Comparison of ENCODE assay signal across 17 cellular contexts in the genomic region with DNA sequence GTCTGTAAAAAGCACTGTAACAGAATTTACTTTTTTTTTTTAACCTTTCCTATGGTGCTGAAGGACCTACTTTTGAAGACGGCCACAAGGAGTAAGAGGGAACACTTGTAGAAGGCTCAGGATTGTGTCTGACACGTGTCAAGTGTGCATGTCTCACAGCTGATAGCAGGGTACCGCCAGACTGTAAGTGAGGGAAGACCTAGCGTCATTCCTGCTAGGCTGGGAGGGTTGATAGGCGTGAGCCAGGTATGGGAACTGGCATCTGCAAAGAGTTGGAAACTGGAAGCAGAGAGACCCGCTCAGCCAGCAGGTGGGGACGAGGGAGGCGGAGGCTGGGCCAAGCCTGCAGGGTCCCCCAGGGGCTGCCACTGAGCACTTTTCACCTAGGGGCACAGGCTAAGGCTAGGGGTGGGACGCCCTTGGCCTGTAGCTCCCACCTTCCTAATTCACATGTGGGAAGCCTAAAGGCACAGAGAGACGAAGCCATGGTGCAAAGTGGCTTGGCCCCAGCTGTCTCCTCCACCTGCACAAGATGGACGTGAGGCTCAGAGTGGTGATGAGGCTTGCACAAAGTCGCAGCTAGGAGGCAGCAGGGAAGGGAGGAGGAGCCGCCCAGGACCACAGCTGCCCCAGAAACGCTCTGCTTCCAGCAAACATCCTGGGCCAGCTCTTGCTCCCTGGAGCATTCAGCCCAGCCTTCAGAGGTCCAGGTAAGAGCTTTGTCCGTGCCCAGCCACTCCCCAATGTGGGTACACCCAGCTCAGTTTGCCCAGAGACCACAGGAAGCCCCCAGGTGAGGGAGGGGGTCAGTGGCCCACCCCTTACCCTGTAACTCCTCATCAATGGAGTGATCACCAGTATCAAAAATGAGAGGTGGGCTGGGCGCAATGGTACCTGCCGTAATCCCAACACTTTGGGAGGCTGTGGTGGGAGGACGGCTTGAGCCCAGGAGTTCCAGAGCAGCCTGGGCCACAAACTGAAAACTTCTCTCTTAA. TPM values are rescaled to one million over a fixed set of nuclear protein-coding genes. Genes with fewer than 3 reads are reported as not detected.
A peak's percentile ranks its signal among the peaks of the same experiment; 100 is the strongest.
DNase-seq lines count a peak whose midpoint lies in the region; ATAC-seq, FAIRE-seq and TF ChIP-seq lines count a peak whose summit lies in the region.
"Had no signal": no experiment of that assay in that cellular context is flagged by ENCODE, and none has a peak within 500 bp of the region (broad histone marks: within the 10 kb centered on the region; RNA-seq: fewer than 3 reads in every experiment).

No MANE protein-coding gene starts in this region.

- H3K4me1 Mint-ChIP-seq in T-helper 17 cell (peaks cover 8% of the 10 kb centered on the region), osteocyte (ENCODE audit: unreplicated experiment) (peaks cover 83% of the 10 kb centered on the region)

- FAIRE-seq in G401.6 (lab: Jason Lieb, UNC), result peak; percentile 48
- FAIRE-seq: colon had no signal

- peak overlapping the region in 8 of 10 donors; percentile 16 to 83 (median 80) for H3K27ac ChIP-seq in heart right ventricle
- H3K27ac ChIP-seq: suprapubic skin had no signal

- ATAC-seq in T-helper 17 cell, result no peak
- no peak for ATAC-seq in heart right ventricle
- ATAC-seq: Panc1 had no signal

- 88 to 90% methylated on average over 18 of the region's 18 CpGs for WGBS in heart right ventricle, 2 donors

- H3K27me3 ChIP-seq in heart right ventricle, result no peaks in the 10 kb centered on the region
- H3K27me3 ChIP-seq: suprapubic skin had no signal

- H3K4me3 Mint-ChIP-seq in T-helper 17 cell, result peak overlapping the region; percentile 63
- no peak overlapping the region for H3K4me3 Mint-ChIP-seq in osteocyte (ENCODE audit: unreplicated experiment)
- H3K4me3 Mint-ChIP-seq: activated naive CD8-positive, alpha-beta T cell treated with anti-CD3 and anti-CD28 coated beads for 36 hours; CD14-positive monocyte had no signal

- H3K9me3 Mint-ChIP-seq in osteocyte (ENCODE audit: unreplicated experiment), result no peaks in the 10 kb centered on the region
- H3K9me3 Mint-ChIP-seq: activated naive CD8-positive, alpha-beta T cell treated with anti-CD3 and anti-CD28 coated beads for 36 hours; CD14-positive monocyte had no signal

- H3K9me3 ChIP-seq in T-helper 17 cell (ENCODE audit: control insufficient read depth, low read length, poor library complexity, severe bottlenecking) (no peaks in the 10 kb centered on the region), heart right ventricle (no peaks in the 10 kb centered on the region)
- H3K9me3 ChIP-seq: suprapubic skin had no signal

- H3K36me3 Mint-ChIP-seq in T-helper 17 cell (ENCODE audit: low read depth), result peaks cover under 1% of the 10 kb centered on the region
- no peaks in the 10 kb centered on the region for H3K36me3 Mint-ChIP-seq in osteocyte (ENCODE audit: unreplicated experiment)

- H3K36me3 ChIP-seq in heart right ventricle, result peaks cover 0 to 95% (median 0%) of the 10 kb centered on the region in 9 donors

- intact Hi-C loops in heart right ventricle (cut with DNase I), result no loop called here

- H3K4me1 ChIP-seq in heart right ventricle, result peaks cover 3 to 71% (median 38%) of the 10 kb centered on the region in 9 donors

- DNase-seq in T-helper 17 cell, result no peak
- DNase-seq in heart right ventricle, result no peak
- DNase-seq in osteocyte (ENCODE audit: extremely low spot score, unreplicated experiment), result no peak
- no peak for DNase-seq in SHP77 treated with DMSO at 0.1 percent for 48 hours (lab: John Stamatoyannopoulos, UW)
- DNase-seq in occipital lobe (lab: John Stamatoyannopoulos, UW), result no peak
- DNase-seq in SKM-1 treated with dmso at 0.1 percent for 144 hours (lab: John Stamatoyannopoulos, UW; ENCODE audit: unreplicated experiment), result no peak
- DNase-seq: activated naive CD8-positive, alpha-beta T cell treated with anti-CD3 and anti-CD28 coated beads for 36 hours; activated T-cell treated with anti-CD3 and anti-CD28 coated beads for 4 hours; NCI-H187 treated with DMSO at 0.1 percent for 48 hours; NCI-H526 treated with DMSO at 0.1 percent for 48 hours; posterior cingulate gyrus; T-helper 1 cell had no signal

- H3K4me3 ChIP-seq in heart right ventricle, result no peak overlapping the region
- H3K4me3 ChIP-seq: suprapubic skin had no signal

- TF ChIP-seq CTCF in heart right ventricle (IDR thresholded peaks at IDR 0.05), result peak in 2 of 9 donors; percentile 14 to 22
- peak; percentile 18 for TF ChIP-seq CTCF in osteocyte (IDR thresholded peaks at IDR 0.05)

- H3K27ac Mint-ChIP-seq in T-helper 17 cell, result peak overlapping the region; percentile 83
- peak overlapping the region; percentile 86 for H3K27ac Mint-ChIP-seq in osteocyte (ENCODE audit: unreplicated experiment)
- H3K27ac Mint-ChIP-seq: activated naive CD8-positive, alpha-beta T cell treated with anti-CD3 and anti-CD28 coated beads for 36 hours had no signal

- H3K27me3 Mint-ChIP-seq in T-helper 17 cell (no peaks in the 10 kb centered on the region), osteocyte (ENCODE audit: unreplicated experiment) (no peaks in the 10 kb centered on the region)
- H3K27me3 Mint-ChIP-seq: activated naive CD8-positive, alpha-beta T cell treated with anti-CD3 and anti-CD28 coated beads for 36 hours had no signal

RNA-seq across cellular contexts. Expression of a gene that starts 18.9 kb away (rescaled TPM):
- total RNA-seq in T-helper 17 cell (under 1 TPM; 0.55 to 0.57 TPM), heart right ventricle (10 to 100 TPM in 1 of 10 donors, 1 to 10 TPM in 9; 3.1 to 14.7 (median 5.8) TPM), osteocyte (62.7 and 63.1 TPM in 2 replicates), occipital lobe (2.5 TPM)
- 10 to 100 TPM in 1 of 2 donors, 1 to 10 TPM in 1; 7.7 to 27.9 TPM for polyA plus RNA-seq in heart right ventricle
- polyA plus RNA-seq: CD14-positive monocyte had no signal

RNA-seq across cellular contexts. Expression of a gene that starts 25.8 kb away (rescaled TPM):
- 100 to 1,000 TPM; 733 to 757 TPM for total RNA-seq in T-helper 17 cell
- 10 to 100 TPM in 5 of 10 donors, 1 to 10 TPM in 5; 6.5 to 21.8 (median 10.1) TPM for total RNA-seq in heart right ventricle
- 10 to 100 TPM; 11.9 to 17.0 TPM for polyA plus RNA-seq in heart right ventricle
- 35.5 and 40.1 TPM in 2 replicates for total RNA-seq in osteocyte
- total RNA-seq in occipital lobe, result 38.8 TPM

RNA-seq across cellular contexts. Expression of a gene that starts 35.1 kb away (rescaled TPM):
- total RNA-seq in T-helper 17 cell, result 10 to 100 TPM; 27.9 to 29.7 TPM
- 10 to 100 TPM; 51.4 to 76.7 (median 72.5) TPM for total RNA-seq in heart right ventricle
- polyA plus RNA-seq in heart right ventricle, result 10 to 100 TPM; 29.0 to 52.1 TPM
- 31.1 and 33.7 TPM in 2 replicates for total RNA-seq in osteocyte
- 32.1 TPM for total RNA-seq in occipital lobe

RNA-seq across cellular contexts. Expression of a gene that starts 39.4 kb away (rescaled TPM):
- total RNA-seq in T-helper 17 cell, result 10 to 100 TPM; 32.3 to 41.4 TPM
- total RNA-seq in heart right ventricle, result 10 to 100 TPM; 44.2 to 75.0 (median 55.6) TPM
- polyA plus RNA-seq in heart right ventricle, result 100 to 1,000 TPM; 136 to 288 TPM
- total RNA-seq in osteocyte, result 21.0 and 23.7 TPM in 2 replicates
- 21.2 TPM for total RNA-seq in occipital lobe

Comparison
In these comparisons a context has a peak if more than half of its experiments do, and no peak if none do; other contexts are left out.
1. RNA of a gene that starts 25.8 kb away (total RNA-seq): 733 to 757 TPM in T-helper 17 cell; 35.5 to 40.1 TPM in osteocyte, 38.8 TPM in occipital lobe (single experiment) and 6.5 to 21.8 TPM in heart right ventricle; every median in the first group is over 10 times any median in the second.